In the genomic region with DNA sequence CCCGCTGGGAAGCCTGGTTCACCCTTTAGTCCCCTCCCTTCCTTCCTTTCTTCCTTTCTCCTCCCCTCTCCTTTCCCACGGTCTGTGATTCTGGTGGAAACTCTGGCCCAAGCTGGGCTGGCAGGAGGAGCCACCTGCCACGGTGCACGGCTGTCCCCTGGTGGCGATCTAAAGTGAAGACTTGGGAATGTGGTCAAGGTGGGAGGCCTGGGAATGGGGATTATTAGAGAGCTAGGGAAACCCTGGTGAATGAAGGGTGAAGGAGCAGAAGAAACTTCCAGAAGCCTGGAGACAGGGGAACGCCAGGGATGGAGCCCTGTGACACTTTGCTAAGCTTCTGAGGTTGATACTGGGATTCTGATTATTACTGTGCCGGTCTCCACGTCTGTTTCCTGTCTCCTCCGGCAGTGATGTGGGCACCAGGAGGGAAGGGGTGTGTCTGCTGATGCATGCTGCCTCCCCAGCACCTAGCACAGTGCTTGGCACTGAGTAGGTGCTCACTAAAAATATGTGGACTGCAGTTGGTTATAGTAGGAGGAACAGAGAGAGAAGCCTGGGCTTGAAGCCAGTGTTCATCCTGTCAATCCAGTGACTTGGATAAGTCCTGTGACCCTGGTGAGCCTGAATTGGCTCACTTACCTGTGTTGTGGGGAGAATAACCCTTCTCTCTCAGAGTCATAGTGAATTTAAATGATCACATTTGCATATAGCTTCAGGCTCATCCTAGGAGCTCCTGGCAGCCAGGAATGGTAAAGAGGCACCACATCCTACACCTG, we compare ENCODE assay signal across 8 cellular contexts.
A peak's percentile ranks its signal among the peaks of the same experiment; 100 is the strongest.
DNase-seq lines count a peak whose midpoint lies in the region; ATAC-seq and TF ChIP-seq lines count a peak whose summit lies in the region.

No MANE protein-coding gene starts in this region.

- no peak for TF ChIP-seq POLR2A in HCT116 (IDR thresholded peaks at IDR 0.05; ENCODE audit: borderline replicate concordance, extremely low read depth, insufficient read depth, insufficient read length)

- peaks cover 0 to 11% of the 10 kb centered on the region in 2 experiments; a peak in 2 of 4 replicates for H3K4me1 ChIP-seq in HCT116 (ENCODE audit: control insufficient read depth in 1 of 2, insufficient read depth in 2 of 2, low read length in 2 of 2)

- intact Hi-C loops in HCT116 (cut with micrococcal nuclease): loop anchor here (1.0 to 5.0 kb wide), 4 partner anchors 113 to 672 kb away; no protein-coding TSS in a partner anchor

- no peaks in the 10 kb centered on the region for H4K20me1 ChIP-seq in HCT116 (ENCODE audit: insufficient read depth)

- BruUV-seq in HCT116 (replicated peaks; lab: Mats Ljungman, UMichigan): no TSS peak

- peak overlapping the region; percentile 43; the same call in 1 of the 2 replicates for H3K4me2 ChIP-seq in HCT116 (ENCODE audit: low read length)

- H2AFZ ChIP-seq in HCT116 (ENCODE audit: low read depth, low read length, poor library complexity, severe bottlenecking): peak overlapping the region; percentile 4

- peak; percentile 100 for TF ChIP-seq RAD21 in HCT116 (IDR thresholded peaks at IDR 0.05; ENCODE audit: low read depth)

- H3K79me2 ChIP-seq in HCT116 (ENCODE audit: insufficient read depth, low read length): no peaks in the 10 kb centered on the region

- H3K9me2 ChIP-seq in HCT116 (ENCODE audit: insufficient read depth): no peaks in the 10 kb centered on the region

- H3K27me3 ChIP-seq in HCT116 (ENCODE audit: insufficient read depth, low read length): no peaks in the 10 kb centered on the region

- no peak overlapping the region for H3K9ac ChIP-seq in HCT116 (ENCODE audit: low read length)

- POLR2A ChIA-PET in HCT116 (lab: Charles Lee): interaction anchor here (0.7 to 1.3 kb wide), 3 partner anchors 11 to 136 kb away, joined by 3 to 7 read pairs (median 3); no protein-coding TSS in a partner anchor

- no peaks in the 10 kb centered on the region for H3K36me3 ChIP-seq in HCT116 (ENCODE audit: control insufficient read depth in 1 of 2, insufficient read depth in 2 of 2, low read length in 2 of 2)

- H3K4me3 ChIP-seq in HCT116 (replicated peaks in 1 of 2; ENCODE audit: low read depth in 1 of 2, low read length in 2 of 2): no peak overlapping the region

- RAD21 ChIA-PET in HCT116 (lab: Charles Lee; ENCODE audit: low non-redundant PET in 1 of 2, low total read pairs in 2 of 2, uncharacterized antibody in 2 of 2, unreplicated experiment in 2 of 2): interaction anchor here (0.6 to 3.4 kb wide), 25 partner anchors 18 to 672 kb away, joined by 3 to 35 read pairs (median 4); no protein-coding TSS in a partner anchor

- H3K27ac ChIP-seq in HCT116 (ENCODE audit: low read depth, low read length): no peak overlapping the region

- DNase-seq in Ammon's horn (ENCODE audit: low spot score) (peak; percentile 89), HCT116 (ENCODE audit: low read depth, low spot score) (peak; percentile 77), NCI-H748 (lab: John Stamatoyannopoulos, UW; ENCODE audit: unreplicated experiment) (peak; percentile 69), epidermal melanocyte (ENCODE audit: insufficient read length, low spot score) (peak; percentile 27), mucosa of gallbladder (ENCODE audit: low spot score) (peak; percentile 73)
- peak; percentile 19 for DNase-seq in activated CD8-positive, alpha-beta memory T cell treated with anti-CD3 and anti-CD28 coated beads, Interleukin-2, amount 50 U/mL, for 1 hour (ENCODE audit: extremely low read depth)
- peak; percentile 34 to 44 for DNase-seq in stimulated activated CD8-positive, alpha-beta memory T cell treated with anti-CD3 and anti-CD28 coated beads, Interleukin-7, amount 100 ng/mL, for 4 hours (ENCODE audit: low read depth in 2 of 2)

- peak; percentile 98 to 100 (median 99) for TF ChIP-seq CTCF in HCT116 (IDR thresholded peaks at IDR 0.05 in 2 of 3, conservative IDR thresholded peaks at IDR 0.05 in 1 of 3; ENCODE audit: borderline replicate concordance in 1 of 3, insufficient read depth in 1 of 3, low read depth in 2 of 3, low read length in 2 of 3)

- no peaks in the 10 kb centered on the region for H3K9me3 ChIP-seq in HCT116 (ENCODE audit: control insufficient read depth in 1 of 2, insufficient read depth in 1 of 2, low read depth in 1 of 2, low read length in 2 of 2)

- CTCF ChIA-PET in HCT116 (lab: Charles Lee): interaction anchor here (0.6 to 5.6 kb wide), 35 partner anchors 12 to 1048 kb away, joined by 3 to 94 read pairs (median 4); no protein-coding TSS in a partner anchor

- ATAC-seq in HCT116 (peak; percentile 97), GM18873 (IDR thresholded peaks at IDR 0.05; ENCODE audit: low FRiP score, unreplicated experiment) (no peak)

TF ChIP-seq in HCT116, 20 proteins besides CTCF, POLR2A, EP300 and RAD21:
- no peak for TF ChIP-seq SRF (IDR thresholded peaks at IDR 0.05; ENCODE audit: low read depth)
- TF ChIP-seq FOSL1 (IDR thresholded peaks at IDR 0.05; ENCODE audit: low read depth): no peak
- TF ChIP-seq, protein P1, sequence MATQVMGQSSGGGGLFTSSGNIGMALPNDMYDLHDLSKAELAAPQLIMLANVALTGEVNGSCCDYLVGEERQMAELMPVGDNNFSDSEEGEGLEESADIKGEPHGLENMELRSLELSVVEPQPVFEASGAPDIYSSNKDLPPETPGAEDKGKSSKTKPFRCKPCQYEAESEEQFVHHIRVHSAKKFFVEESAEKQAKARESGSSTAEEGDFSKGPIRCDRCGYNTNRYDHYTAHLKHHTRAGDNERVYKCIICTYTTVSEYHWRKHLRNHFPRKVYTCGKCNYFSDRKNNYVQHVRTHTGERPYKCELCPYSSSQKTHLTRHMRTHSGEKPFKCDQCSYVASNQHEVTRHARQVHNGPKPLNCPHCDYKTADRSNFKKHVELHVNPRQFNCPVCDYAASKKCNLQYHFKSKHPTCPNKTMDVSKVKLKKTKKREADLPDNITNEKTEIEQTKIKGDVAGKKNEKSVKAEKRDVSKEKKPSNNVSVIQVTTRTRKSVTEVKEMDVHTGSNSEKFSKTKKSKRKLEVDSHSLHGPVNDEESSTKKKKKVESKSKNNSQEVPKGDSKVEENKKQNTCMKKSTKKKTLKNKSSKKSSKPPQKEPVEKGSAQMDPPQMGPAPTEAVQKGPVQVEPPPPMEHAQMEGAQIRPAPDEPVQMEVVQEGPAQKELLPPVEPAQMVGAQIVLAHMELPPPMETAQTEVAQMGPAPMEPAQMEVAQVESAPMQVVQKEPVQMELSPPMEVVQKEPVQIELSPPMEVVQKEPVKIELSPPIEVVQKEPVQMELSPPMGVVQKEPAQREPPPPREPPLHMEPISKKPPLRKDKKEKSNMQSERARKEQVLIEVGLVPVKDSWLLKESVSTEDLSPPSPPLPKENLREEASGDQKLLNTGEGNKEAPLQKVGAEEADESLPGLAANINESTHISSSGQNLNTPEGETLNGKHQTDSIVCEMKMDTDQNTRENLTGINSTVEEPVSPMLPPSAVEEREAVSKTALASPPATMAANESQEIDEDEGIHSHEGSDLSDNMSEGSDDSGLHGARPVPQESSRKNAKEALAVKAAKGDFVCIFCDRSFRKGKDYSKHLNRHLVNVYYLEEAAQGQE (IDR thresholded peaks at IDR 0.05; ENCODE audit: low read depth): no peak
- peak; percentile 76 for TF ChIP-seq YY1 (IDR thresholded peaks at IDR 0.05; ENCODE audit: extremely low read depth, insufficient replicate concordance, low read depth, low read length)
- no peak for TF ChIP-seq TCF7L2 (IDR thresholded peaks at IDR 0.05; ENCODE audit: borderline replicate concordance, extremely low read depth, insufficient read depth, insufficient read length)

Comparison
In these comparisons a context has a peak if more than half of its experiments do, and no peak if none do; other contexts are left out.
1. DNase-seq: peak in every context shown above with its lines; median percentile 89 in Ammon's horn; 77 in HCT116; 73 in mucosa of gallbladder; 69 in NCI-H748; 39 in stimulated activated CD8-positive, alpha-beta memory T cell treated with anti-CD3 and anti-CD28 coated beads, Interleukin-7, amount 100 ng/mL, for 4 hours; 27 in epidermal melanocyte; 19 in activated CD8-positive, alpha-beta memory T cell treated with anti-CD3 and anti-CD28 coated beads, Interleukin-2, amount 50 U/mL, for 1 hour.